ENCODE assay signal across 22 cellular contexts in the genomic region with DNA sequence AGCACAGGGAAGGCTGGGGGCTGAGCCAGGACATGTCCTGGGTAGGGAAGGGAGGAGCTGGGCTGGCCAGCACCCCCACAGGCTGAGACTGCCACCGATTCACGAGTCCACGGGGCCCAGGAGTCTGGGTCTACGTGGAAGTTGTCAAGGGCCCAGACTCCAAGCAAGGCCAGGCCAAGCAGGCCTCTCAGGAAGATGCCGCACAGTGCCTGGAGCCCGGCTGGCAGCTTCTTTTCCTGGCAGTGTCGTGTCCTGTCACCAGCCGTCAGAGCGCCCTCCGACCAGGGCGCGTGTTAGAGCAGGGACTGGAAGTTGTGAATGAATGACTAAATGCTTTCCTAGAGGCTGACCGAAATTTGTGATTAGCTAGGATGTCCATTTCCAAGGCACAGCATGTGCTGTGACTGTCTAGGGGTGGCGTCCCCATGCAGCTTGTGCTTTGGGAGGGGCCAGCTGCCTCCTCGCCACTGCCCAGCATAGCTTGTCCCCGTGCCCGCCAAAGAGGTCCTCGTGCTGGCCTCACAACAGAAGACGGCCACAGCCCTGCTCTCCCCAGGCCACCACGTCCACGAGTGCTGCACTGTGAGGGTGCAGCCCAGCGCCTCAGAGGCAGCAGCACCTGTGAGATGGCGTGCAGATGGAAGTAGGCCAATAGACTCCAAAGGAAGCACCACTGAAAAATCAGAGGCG.
"Had no signal": no experiment of that assay in that cellular context is flagged by ENCODE, and none has a peak within 500 bp of the region (broad histone marks: within the 10 kb centered on the region; RNA-seq: fewer than 3 reads in every experiment).

No MANE protein-coding gene starts in this region.

- H3K4me1 ChIP-seq: gastrocnemius medialis, psoas muscle, right lobe of liver, spleen, stomach had no signal

- H3K4me1 Mint-ChIP-seq: memory B cell had no signal

- H3K27ac Mint-ChIP-seq: dendritic cell treated with granulocyte-macrophage colony-stimulating factor and Interleukin-4, amounts not matched to agents 40 ng/mL and 50 ng/mL, for 4 days; effector memory CD8-positive, alpha-beta T cell; memory B cell had no signal

- H3K4me3 Mint-ChIP-seq: dendritic cell treated with granulocyte-macrophage colony-stimulating factor and Interleukin-4, amounts not matched to agents 40 ng/mL and 50 ng/mL, for 4 days; effector memory CD8-positive, alpha-beta T cell; memory B cell; nephron had no signal

- H3K27me3 Mint-ChIP-seq: dendritic cell treated with granulocyte-macrophage colony-stimulating factor and Interleukin-4, amounts not matched to agents 40 ng/mL and 50 ng/mL, for 4 days; memory B cell; naive B cell had no signal

- H3K27me3 ChIP-seq: esophagus muscularis mucosa, gastrocnemius medialis, heart right ventricle, neutrophil, right lobe of liver, spleen had no signal

- DNase-seq: effector memory CD8-positive, alpha-beta T cell; gastrocnemius medialis; lower lobe of right lung; naive B cell; psoas muscle; retina; right lobe of liver; stimulated activated CD4-positive, alpha-beta T cell treated with anti-CD3 and anti-CD28 coated beads, Interleukin-15, amount 100 ng/mL, for 24 hours; stimulated activated CD4-positive, alpha-beta T cell treated with anti-CD3 and anti-CD28 coated beads, Interleukin-1b, Interleukin-23, amount 100 ng/mL, for 48 hours; stimulated activated CD4-positive, alpha-beta T cell treated with anti-CD3 and anti-CD28 coated beads, Interleukin-4, amount 100 ng/mL, for 24 hours; stimulated activated naive CD4-positive, alpha-beta T cell; stomach; trophoblast cell had no signal

- H3K27ac ChIP-seq: epithelial cell of prostate, esophagus muscularis mucosa, gastrocnemius medialis, lower lobe of right lung, neutrophil, psoas muscle, right lobe of liver, spleen, stomach had no signal

- H3K36me3 ChIP-seq: esophagus muscularis mucosa, gastrocnemius medialis, heart right ventricle, lower lobe of right lung, neutrophil, right lobe of liver, spleen, stomach had no signal

- H3K36me3 Mint-ChIP-seq: memory B cell, naive B cell had no signal

- ATAC-seq: effector memory CD8-positive, alpha-beta T cell; gastrocnemius medialis; left lobe of liver; psoas muscle had no signal

- H3K9me3 Mint-ChIP-seq: effector memory CD8-positive, alpha-beta T cell had no signal

- H3K4me3 ChIP-seq: esophagus muscularis mucosa, gastrocnemius medialis, heart right ventricle, lower lobe of right lung, psoas muscle, right lobe of liver, spleen, stomach had no signal

- H3K9me3 ChIP-seq: esophagus muscularis mucosa, gastrocnemius medialis, lower lobe of right lung, psoas muscle, right lobe of liver, stomach had no signal
